Comparison of ENCODE assay signal across 9 cellular contexts in genomic region chr3:177603137-177603603, GRCh38.
DNase-seq lines count a peak whose midpoint lies in the region; ATAC-seq and TF ChIP-seq lines count a peak whose summit lies in the region.
"Had no signal": no experiment of that assay in that cellular context is flagged by ENCODE, and none has a peak within 500 bp of the region (broad histone marks: within the 10 kb centered on the region; RNA-seq: fewer than 3 reads in every experiment).

No MANE protein-coding gene starts in this region.

- H3K4me2 ChIP-seq in BLaER1 = peak overlapping the region; percentile 50

- H3K4me3 ChIP-seq in BLaER1 (no peak overlapping the region), endodermal cell (ENCODE audit: low read length) (no peak overlapping the region), H7 (ENCODE audit: insufficient read depth, low read depth, low read length) (no peak overlapping the region)

- H3K9me3 ChIP-seq in BLaER1 = peaks cover 48% of the 10 kb centered on the region
- peaks cover 15% of the 10 kb centered on the region for H3K9me3 ChIP-seq in endodermal cell (ENCODE audit: control insufficient read depth, low read length)

- no peaks in the 10 kb centered on the region for H3K27me3 ChIP-seq in BLaER1
- no peaks in the 10 kb centered on the region for H3K27me3 ChIP-seq in foreskin keratinocyte
- H3K27me3 ChIP-seq in endodermal cell (ENCODE audit: control insufficient read depth, insufficient read depth, low read length, poor library complexity, severe bottlenecking) = no peaks in the 10 kb centered on the region
- no peaks in the 10 kb centered on the region for H3K27me3 ChIP-seq in H7 (ENCODE audit: control insufficient read depth, insufficient read depth, low read length)

- H3K9ac ChIP-seq in BLaER1 = no peak overlapping the region
- no peak overlapping the region for H3K9ac ChIP-seq in endodermal cell (ENCODE audit: extremely low read depth, low read length, poor library complexity, severe bottlenecking)

- peaks cover 23% of the 10 kb centered on the region for H3K4me1 Mint-ChIP-seq in endodermal cell

- H3K4me1 ChIP-seq in BLaER1 (peaks cover 68% of the 10 kb centered on the region), foreskin keratinocyte (peaks cover 42% of the 10 kb centered on the region), endodermal cell (ENCODE audit: control insufficient read depth, insufficient read depth, low read length) (peaks cover 3% of the 10 kb centered on the region)

- H3K36me3 Mint-ChIP-seq in endodermal cell (ENCODE audit: low read depth) = no peaks in the 10 kb centered on the region

- H3K9me3 Mint-ChIP-seq in endodermal cell = peaks cover 11% of the 10 kb centered on the region

- H3K27ac Mint-ChIP-seq in endodermal cell = no peak overlapping the region

- ATAC-seq in GM19395 (IDR thresholded peaks at IDR 0.05; ENCODE audit: unreplicated experiment) (peak; percentile 57), foreskin keratinocyte (peak; percentile 16)

- H3K4me3 Mint-ChIP-seq in endodermal cell = no peak overlapping the region

- H3K36me3 ChIP-seq in BLaER1 = no peaks in the 10 kb centered on the region
- H3K36me3 ChIP-seq in endodermal cell (ENCODE audit: control insufficient read depth, insufficient read depth, low read length) = no peaks in the 10 kb centered on the region
- no peaks in the 10 kb centered on the region for H3K36me3 ChIP-seq in H7 (replicated peaks; ENCODE audit: control insufficient read depth, insufficient read depth, low read length)

- H3K27ac ChIP-seq in BLaER1 (peak overlapping the region; percentile 44), foreskin keratinocyte (no peak overlapping the region), endodermal cell (ENCODE audit: low read depth, low read length) (no peak overlapping the region)

- TF ChIP-seq CTCF in foreskin keratinocyte (conservative IDR thresholded peaks at IDR 0.05) = no peak
- TF ChIP-seq CTCF in endodermal cell (conservative IDR thresholded peaks at IDR 0.05) = no peak

- no peaks in the 10 kb centered on the region for H4K20me1 ChIP-seq in BLaER1

- no peaks in the 10 kb centered on the region for H3K27me3 Mint-ChIP-seq in endodermal cell (ENCODE audit: insufficient read depth)

- 92 to 100% methylated on average over 1 to 2 of the region's 2 CpGs for WGBS in endodermal cell (ENCODE audit: insufficient coverage in 1 of 2, insufficient read length in 1 of 2), 2 experiments

- peak; percentile 51 to 62 for DNase-seq in Kasumi-1 (lab: John Stamatoyannopoulos, UW)
- DNase-seq in foreskin keratinocyte = peak in 1 of 2 donors; percentile 38
- no peak for DNase-seq in endodermal cell
- no peak for DNase-seq in NCI-H1417 (lab: John Stamatoyannopoulos, UW)
- no peak for DNase-seq in H7
- no peak for DNase-seq in stimulated activated CD4-positive, alpha-beta T cell treated with anti-CD3 and anti-CD28 coated beads, Interleukin-2, amount 100 ng/mL, for 48 hours
- DNase-seq: kidney had no signal

Comparison
In these comparisons a context has a peak if more than half of its experiments do, and no peak if none do; other contexts are left out.
1. DNase-seq: peak in Kasumi-1 (2 of 2); none in endodermal cell (single experiment), NCI-H1417 (0 of 3), H7 (single experiment) and stimulated activated CD4-positive, alpha-beta T cell treated with anti-CD3 and anti-CD28 coated beads, Interleukin-2, amount 100 ng/mL, for 48 hours (0 of 2).